Comparison of ENCODE assay signal across 8 cellular contexts in the genomic region with DNA sequence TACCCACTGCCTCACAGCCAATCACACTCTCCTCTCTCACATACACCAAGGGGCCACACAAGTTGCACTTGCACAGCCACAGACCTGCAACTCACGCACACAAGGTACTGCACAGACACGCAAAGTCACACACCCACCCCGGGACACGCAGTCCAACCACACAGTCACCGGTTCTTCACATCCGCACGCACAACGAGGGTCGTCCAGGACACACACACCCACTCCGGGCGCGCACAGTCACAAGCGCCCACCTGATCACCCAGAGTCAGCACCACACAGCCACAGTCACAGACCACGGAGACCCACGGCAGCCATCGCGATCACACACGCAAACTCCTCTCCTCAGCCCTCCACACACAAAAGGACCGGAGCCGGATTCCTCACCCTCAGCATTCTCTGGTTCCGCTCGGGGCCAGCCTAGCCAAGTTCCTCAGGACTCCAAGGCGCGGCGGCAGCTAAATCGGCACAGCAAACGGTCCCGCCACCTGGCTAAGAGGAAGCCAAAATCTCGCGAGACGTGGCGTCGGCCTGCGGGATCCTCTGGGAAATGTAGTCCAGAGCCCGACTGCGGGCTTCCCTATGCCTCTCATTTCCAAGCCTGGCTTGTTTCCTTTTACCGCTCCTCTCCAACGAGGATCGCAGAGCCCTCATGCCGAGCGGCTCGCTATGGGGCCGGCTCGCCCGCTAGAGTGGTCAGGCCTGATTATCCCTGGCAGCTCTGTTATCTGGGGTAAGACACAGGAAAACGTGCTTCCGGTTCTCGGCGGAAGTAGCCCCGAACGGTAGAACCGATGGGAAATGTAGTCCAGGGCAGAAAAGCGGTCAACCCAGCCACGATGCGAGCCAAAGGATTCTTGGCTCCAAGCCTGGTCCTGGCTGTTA. TPM values are rescaled to one million over a fixed set of nuclear protein-coding genes. Genes with fewer than 3 reads are reported as not detected.
A peak's percentile ranks its signal among the peaks of the same experiment; 100 is the strongest.
DNase-seq lines count a peak whose midpoint lies in the region; ATAC-seq, FAIRE-seq and TF ChIP-seq lines count a peak whose summit lies in the region.

A gene (minus strand): TSS at position 467 of the 882 bp plus-strand sequence. CDS start 10,201 bp downstream, outside the sequence.

- FAIRE-seq in kidney (lab: Jason Lieb, UNC) = no peak

- no peak for TF ChIP-seq CTCF in AG04449 (IDR thresholded peaks at IDR 0.05; ENCODE audit: insufficient read depth, low read length, missing control alignments)
- TF ChIP-seq CTCF in kidney (IDR thresholded peaks at IDR 0.05; ENCODE audit: borderline replicate concordance, extremely low read depth, insufficient read depth) = no peak

- ATAC-seq in GM18873 (IDR thresholded peaks at IDR 0.05; ENCODE audit: low FRiP score, unreplicated experiment) (peak; percentile 88), HG03135 (IDR thresholded peaks at IDR 0.05; ENCODE audit: unreplicated experiment) (peak; percentile 91)
- peak; percentile 93 for ATAC-seq in activated CD4-positive, CD25-positive, alpha-beta regulatory T cell treated with anti-CD3 and anti-CD28 coated beads, Interleukin-2, amount 50 U/mL, for 24 hours

- H3K9ac ChIP-seq in kidney (ENCODE audit: low read length in 2 of 2) = peak within 1 kb of the TSS; percentile 58 to 71

- no peaks in the 10 kb centered on the region for H3K36me3 ChIP-seq in kidney (ENCODE audit: control insufficient read depth in 1 of 2, insufficient read depth in 2 of 2, low read length in 2 of 2)

- H3K27ac ChIP-seq in kidney (ENCODE audit: low read depth in 2 of 2, low read length in 2 of 2) = peak within 1 kb of the TSS; percentile 72 to 93

- CTCF ChIA-PET in AG04449 (lab: Yijun Ruan, JAX) = no interaction called here

- H3K4me3 ChIP-seq in AG04449 (ENCODE audit: low read depth, low read length) = peak within 1 kb of the TSS; percentile 96
- peak within 1 kb of the TSS; percentile 83 to 97 for H3K4me3 ChIP-seq in kidney (ENCODE audit: low read length in 2 of 2)

- no peaks in the 10 kb centered on the region for H3K9me3 ChIP-seq in kidney (ENCODE audit: control insufficient read depth in 1 of 2, low read length in 2 of 2)

- peak; percentile 55 for DNase-seq in AG04449 (ENCODE audit: low read depth, low spot score)
- peak; percentile 92 for DNase-seq in NCI-H2227 (lab: John Stamatoyannopoulos, UW; ENCODE audit: unreplicated experiment)
- peak; percentile 65 to 88 for DNase-seq in cerebellar nuclear complex (lab: John Stamatoyannopoulos, UW)
- DNase-seq in kidney = peak; percentile 98
- peak; percentile 82 to 86 for DNase-seq in stimulated activated CD4-positive, alpha-beta T cell treated with anti-CD3 and anti-CD28 coated beads, Interleukin-15, amount 100 ng/mL, for 1 hour (ENCODE audit: low read depth in 1 of 2, low spot score in 1 of 2)

- intact Hi-C loops in kidney (cut with DNase I) = no loop called here

- POLR2A ChIA-PET in AG04449 (lab: Yijun Ruan, JAX) = interaction anchor here (0.6 to 0.9 kb wide), 2 partner anchors 66 to 132 kb away, joined by 3 to 4 read pairs; no protein-coding TSS in a partner anchor

- H3K4me1 ChIP-seq in kidney (ENCODE audit: control insufficient read depth in 1 of 2, insufficient read depth in 1 of 2, low read depth in 1 of 2, low read length in 2 of 2) = peaks cover 7 to 8% of the 10 kb centered on the region in 2 donors

RNA-seq across cellular contexts. Expression of the gene that starts here (rescaled TPM):
- 4.2 TPM for total RNA-seq in kidney
- 0.09 TPM for polyA plus RNA-seq in kidney (ENCODE audit: insufficient read depth, low read depth, low replicate concordance)

Comparison
In these comparisons a context has a peak if more than half of its experiments do, and no peak if none do; other contexts are left out.
1. Peak in every context shown above with its lines: DNase-seq, ATAC-seq, H3K4me3 ChIP-seq and H3K27ac ChIP-seq.